8 cellular contexts compared by ENCODE assay signal in genomic region chr5:989961-990530, GRCh38. TPM values are rescaled to one million over a fixed set of nuclear protein-coding genes. Genes with fewer than 3 reads are reported as not detected.
DNase-seq lines count a peak whose midpoint lies in the region; ATAC-seq and TF ChIP-seq lines count a peak whose summit lies in the region.

No MANE protein-coding gene starts in this region.

- peaks cover 6 to 7% of the 10 kb centered on the region in 2 donors for H3K9me3 Mint-ChIP-seq in activated T-cell treated with anti-CD3 and anti-CD28 coated beads, Interleukin-2, amount 50 U/mL, for 72 hours

- no peaks in the 10 kb centered on the region for H3K4me1 Mint-ChIP-seq in activated T-cell treated with anti-CD3 and anti-CD28 coated beads, Interleukin-2, amount 50 U/mL, for 72 hours (ENCODE audit: low read depth)

- TF ChIP-seq CTCF in spleen (IDR thresholded peaks at IDR 0.05 in 8 of 11, conservative IDR thresholded peaks at IDR 0.05 in 3 of 11) = peak in 10 of 11 experiments; percentile 14 to 70 (median 51)

- intact Hi-C loops in spleen (cut with DNase I; ENCODE audit: low total_unique reads) = no loop called here

- H3K27ac ChIP-seq in spleen = peak overlapping the region in 7 of 8 donors; percentile 2 to 66 (median 62)

- no peak for ATAC-seq in activated T-cell treated with anti-CD3 and anti-CD28 coated beads, Interleukin-2, amount 50 U/mL, for 72 hours (replicated peaks in 1 of 2)

- peaks cover 0 to 44% (median 26%) of the 10 kb centered on the region in 6 donors for H3K4me1 ChIP-seq in spleen

- peaks cover 0 to 63% (median 0%) of the 10 kb centered on the region in 7 donors for H3K27me3 ChIP-seq in spleen (replicated peaks in 1 of 7)

- WGBS in spleen, 5 donors = 10 to 15% (median 12%) methylated on average over 13 to 14 of the region's 14 CpGs

- TF ChIP-seq POLR2A in spleen (IDR thresholded peaks at IDR 0.05) = no peak

- no peaks in the 10 kb centered on the region for H3K36me3 ChIP-seq in spleen

- no peak overlapping the region for H3K4me3 ChIP-seq in spleen

- peaks cover 0 to 33% (median 9%) of the 10 kb centered on the region in 8 donors for H3K9me3 ChIP-seq in spleen

- H3K36me3 Mint-ChIP-seq in activated T-cell treated with anti-CD3 and anti-CD28 coated beads, Interleukin-2, amount 50 U/mL, for 72 hours (ENCODE audit: insufficient read depth in 2 of 2) = peaks cover 5 to 10% of the 10 kb centered on the region in 2 donors

- peaks cover 57% of the 10 kb centered on the region for H3K27me3 Mint-ChIP-seq in activated T-cell treated with anti-CD3 and anti-CD28 coated beads, Interleukin-2, amount 50 U/mL, for 72 hours (ENCODE audit: low read depth)

- H3K4me3 Mint-ChIP-seq in activated T-cell treated with anti-CD3 and anti-CD28 coated beads, Interleukin-2, amount 50 U/mL, for 72 hours = no peak overlapping the region

- H3K27ac Mint-ChIP-seq in activated T-cell treated with anti-CD3 and anti-CD28 coated beads, Interleukin-2, amount 50 U/mL, for 72 hours = no peak overlapping the region

- DNase-seq in Kasumi-1 (lab: John Stamatoyannopoulos, UW) (peak; percentile 34 to 38), cerebellum (ENCODE audit: low spot score) (peak; percentile 28), inferior parietal cortex (ENCODE audit: extremely low spot score) (peak; percentile 30), spleen (no peak), mucosa of gallbladder (ENCODE audit: low spot score) (no peak), NCI-H187 treated with DMSO at 0.1 percent for 48 hours (lab: John Stamatoyannopoulos, UW) (no peak), SW 1271 (lab: John Stamatoyannopoulos, UW) (no peak)
- no peak for DNase-seq in activated T-cell treated with anti-CD3 and anti-CD28 coated beads, Interleukin-2, amount 50 U/mL, for 72 hours

RNA-seq across cellular contexts. Expression of gene NKD2, which starts 18.6 kb away (rescaled TPM):
- total RNA-seq in cerebellum (8.0 TPM), spleen (10 to 100 TPM in 6 of 7 donors, 1 to 10 TPM in 1; 1.4 to 52.3 (median 17.9) TPM), mucosa of gallbladder (7.6 TPM)
- polyA plus RNA-seq in spleen = 10 to 100 TPM in 1 of 3 donors, 1 to 10 TPM in 2; 5.9 to 16.4 (median 7.0) TPM
- 10 to 100 TPM; 18.7 to 25.0 TPM for total RNA-seq in activated T-cell treated with anti-CD3 and anti-CD28 coated beads, Interleukin-2, amount 50 U/mL, for 72 hours

Comparison
In these comparisons a context has a peak if more than half of its experiments do, and no peak if none do; other contexts are left out.
1. DNase-seq: peak in Kasumi-1 (2 of 2), cerebellum (single experiment) and inferior parietal cortex (single experiment); none in spleen (single experiment), mucosa of gallbladder (single experiment), activated T-cell treated with anti-CD3 and anti-CD28 coated beads, Interleukin-2, amount 50 U/mL, for 72 hours (0 of 2), NCI-H187 treated with DMSO at 0.1 percent for 48 hours (single experiment) and SW 1271 (0 of 2).